30 cellular contexts compared by ENCODE assay signal in the genomic region with DNA sequence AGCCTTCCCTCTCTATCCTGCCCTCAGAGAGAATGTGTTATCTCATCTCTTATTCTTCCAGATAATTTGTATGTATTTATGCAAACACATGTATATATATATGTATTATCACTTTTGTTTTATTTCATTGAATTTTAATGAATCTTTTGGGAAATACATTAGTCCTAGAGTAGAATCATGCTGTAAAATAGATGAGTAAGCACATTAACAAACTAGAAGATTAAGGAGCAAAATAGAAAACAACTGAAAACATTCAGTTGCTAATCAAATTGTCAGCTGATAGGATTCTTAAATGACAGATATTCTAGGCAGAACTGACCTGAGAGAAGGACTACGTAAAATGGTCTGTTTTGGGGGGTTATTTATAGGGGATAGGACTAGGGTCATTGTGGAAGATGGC. TPM values are rescaled to one million over a fixed set of nuclear protein-coding genes. Genes with fewer than 3 reads are reported as not detected.
"Had no signal": no experiment of that assay in that cellular context is flagged by ENCODE, and none has a peak within 500 bp of the region (broad histone marks: within the 10 kb centered on the region; RNA-seq: fewer than 3 reads in every experiment).

No MANE protein-coding gene starts in this region.

- H3K4me1 Mint-ChIP-seq: nephron progenitor cell had no signal

- H3K4me3 ChIP-seq: pancreas, prostate gland, right atrium auricular region, skin epidermis, smooth muscle cell, spleen, suprapubic skin, testis, tibial artery, transverse colon, upper lobe of right lung, uterus had no signal

- H3K27ac Mint-ChIP-seq: natural killer cell; nephron progenitor cell; stimulated activated memory B cell treated with anti-CD40 and anti-IgM and Interleukin-4, amounts not matched to agents 10 μg/mL and 1 μg/mL and 100 μg/mL, for 72 hours; stimulated activated naive CD8-positive, alpha-beta T cell treated with anti-CD3 and anti-CD28 coated beads, Interleukin-15, amount 100 ng/mL, for 72 hours; type B pancreatic cell had no signal

- H3K27me3 Mint-ChIP-seq: stimulated activated memory B cell treated with anti-CD40 and anti-IgM and Interleukin-4, amounts not matched to agents 10 μg/mL and 1 μg/mL and 100 μg/mL, for 72 hours; stimulated activated naive CD8-positive, alpha-beta T cell treated with anti-CD3 and anti-CD28 coated beads, Interleukin-15, amount 100 ng/mL, for 72 hours; type B pancreatic cell had no signal

- DNase-seq: naive thymus-derived CD4-positive, alpha-beta T cell; natural killer cell; nephron progenitor cell; nucleus accumbens; pancreas; retina; spleen; stimulated activated CD4-positive, alpha-beta T cell treated with anti-CD3 and anti-CD28 coated beads, Interleukin-12 subunit alpha, Interleukin-12 subunit beta, amount 100 ng/mL, for 4 hours; stimulated activated CD4-positive, alpha-beta T cell treated with anti-CD3 and anti-CD28 coated beads, Interleukin-1b, Interleukin-23, amount 100 ng/mL, for 48 hours; stimulated activated CD4-positive, alpha-beta T cell treated with anti-CD3 and anti-CD28 coated beads, Interleukin-4, amount 100 ng/mL, for 4 hours; stimulated activated CD8-positive, alpha-beta memory T cell treated with anti-CD3 and anti-CD28 coated beads, Interleukin-4, amount 100 ng/mL, for 48 hours; stimulated activated naive CD4-positive, alpha-beta T cell; stimulated activated naive CD8-positive, alpha-beta T cell treated with anti-CD3 and anti-CD28 coated beads, Interleukin-15, amount 100 ng/mL, for 72 hours; stimulated activated naive CD8-positive, alpha-beta T cell treated with anti-CD3 and anti-CD28 coated beads, Interleukin-15, Interleukin-2, amounts not matched to agents 100 U/mL and 50 U/mL, for 24 hours; substantia nigra; testis; tibial artery; transverse colon; upper lobe of right lung; uterus had no signal

- H3K4me2 ChIP-seq: smooth muscle cell had no signal

- ATAC-seq: naive thymus-derived CD4-positive, alpha-beta T cell; natural killer cell; pancreas; sciatic nerve; stimulated activated memory B cell treated with anti-CD40 and anti-IgM and Interleukin-4, amounts not matched to agents 10 μg/mL and 1 μg/mL and 100 μg/mL, for 72 hours; stimulated activated naive CD8-positive, alpha-beta T cell treated with anti-CD3 and anti-CD28 coated beads, Interleukin-15, amount 100 ng/mL, for 72 hours; stimulated activated naive CD8-positive, alpha-beta T cell treated with anti-CD3 and anti-CD28 coated beads, Interleukin-15, Interleukin-2, amounts not matched to agents 100 U/mL and 50 U/mL, for 24 hours; upper lobe of right lung had no signal

- H3K36me3 ChIP-seq: neutrophil, pancreas, prostate gland, right atrium auricular region, spleen, suprapubic skin, tibial artery, transverse colon, upper lobe of right lung, uterus had no signal

- H3K4me3 Mint-ChIP-seq: naive thymus-derived CD4-positive, alpha-beta T cell; natural killer cell; nephron progenitor cell; neural crest cell; stimulated activated memory B cell treated with anti-CD40 and anti-IgM and Interleukin-4, amounts not matched to agents 10 μg/mL and 1 μg/mL and 100 μg/mL, for 72 hours; stimulated activated naive CD8-positive, alpha-beta T cell treated with anti-CD3 and anti-CD28 coated beads, Interleukin-15, amount 100 ng/mL, for 72 hours; type B pancreatic cell had no signal

- H3K36me3 Mint-ChIP-seq: natural killer cell; stimulated activated memory B cell treated with anti-CD40 and anti-IgM and Interleukin-4, amounts not matched to agents 10 μg/mL and 1 μg/mL and 100 μg/mL, for 72 hours; type B pancreatic cell had no signal

- H3K9me3 ChIP-seq: neutrophil, pancreas, prostate gland, right atrium auricular region, suprapubic skin, testis, tibial artery, transverse colon, upper lobe of right lung, uterus had no signal

- H3K4me1 ChIP-seq: prostate gland, right atrium auricular region, suprapubic skin, testis, tibial artery, upper lobe of right lung, uterus had no signal

- FAIRE-seq: pancreas had no signal

- H3K27me3 ChIP-seq: neutrophil, pancreas, right atrium auricular region, spleen, suprapubic skin, testis, tibial artery, transverse colon, upper lobe of right lung, uterus had no signal

- H3K9me3 Mint-ChIP-seq: natural killer cell; neural crest cell; stimulated activated memory B cell treated with anti-CD40 and anti-IgM and Interleukin-4, amounts not matched to agents 10 μg/mL and 1 μg/mL and 100 μg/mL, for 72 hours; stimulated activated naive CD8-positive, alpha-beta T cell treated with anti-CD3 and anti-CD28 coated beads, Interleukin-15, amount 100 ng/mL, for 72 hours; type B pancreatic cell had no signal

- H3K27ac ChIP-seq: neutrophil, pancreas, prostate gland, right atrium auricular region, skin epidermis, spleen, suprapubic skin, testis, tibial artery, transverse colon, upper lobe of right lung had no signal

RNA-seq across cellular contexts. Expression of gene KLLN, which starts 11.2 kb away (rescaled TPM):
- polyA plus RNA-seq: smooth muscle cell had no signal
